9 cellular contexts compared by ENCODE assay signal in genomic region chr1:6578624-6579373, GRCh38. TPM values are rescaled to one million over a fixed set of nuclear protein-coding genes. Genes with fewer than 3 reads are reported as not detected.
DNase-seq lines count a peak whose midpoint lies in the region; ATAC-seq and TF ChIP-seq lines count a peak whose summit lies in the region.
"Had no signal": no experiment of that assay in that cellular context is flagged by ENCODE, and none has a peak within 500 bp of the region (broad histone marks: within the 10 kb centered on the region; RNA-seq: fewer than 3 reads in every experiment).

No MANE protein-coding gene starts in this region.

- H3K36me3 Mint-ChIP-seq in glutamatergic neuron (ENCODE audit: unreplicated experiment) = no peaks in the 10 kb centered on the region

- ATAC-seq in GM21515 (IDR thresholded peaks at IDR 0.05; ENCODE audit: unreplicated experiment) = no peak

- TF ChIP-seq CTCF in VCaP (conservative IDR thresholded peaks at IDR 0.05) (no peak), glutamatergic neuron (IDR thresholded peaks at IDR 0.05; ENCODE audit: partially characterized antibody, unreplicated experiment) (no peak)

- H3K4me3 ChIP-seq in rectal smooth muscle tissue (ENCODE audit: low read length) = peak overlapping the region; percentile 83

- H3K4me1 ChIP-seq in rectal smooth muscle tissue (ENCODE audit: control insufficient read depth, insufficient read depth, low read length) = peaks cover 12% of the 10 kb centered on the region

- no peaks in the 10 kb centered on the region for H3K27me3 ChIP-seq in rectal smooth muscle tissue (ENCODE audit: control insufficient read depth, insufficient read depth, low read length)

- peak overlapping the region; percentile 84 for H3K27ac Mint-ChIP-seq in glutamatergic neuron (ENCODE audit: unreplicated experiment)

- DNase-seq in GF-D8 (lab: John Stamatoyannopoulos, UW) (peak; percentile 27), glutamatergic neuron (no peak), activated gamma-delta T cell treated with Interleukin-2 at 50 U/mL for 16 hours (no peak), DMS 273 (lab: John Stamatoyannopoulos, UW; ENCODE audit: unreplicated experiment) (no peak), putamen (ENCODE audit: low spot score) (no peak)

- peak overlapping the region; percentile 25 for H3K9ac ChIP-seq in rectal smooth muscle tissue (ENCODE audit: low read length)

- no peaks in the 10 kb centered on the region for H3K27me3 Mint-ChIP-seq in glutamatergic neuron (ENCODE audit: unreplicated experiment)

- peak overlapping the region; percentile 84 for H3K27ac ChIP-seq in VCaP
- H3K27ac ChIP-seq in rectal smooth muscle tissue (ENCODE audit: low read depth, low read length) = peak overlapping the region; percentile 94

- H3K4me3 Mint-ChIP-seq in glutamatergic neuron (ENCODE audit: unreplicated experiment) = peak overlapping the region; percentile 92

- H3K9me3 Mint-ChIP-seq in glutamatergic neuron (ENCODE audit: unreplicated experiment) = peaks cover 3% of the 10 kb centered on the region

- no peaks in the 10 kb centered on the region for H3K36me3 ChIP-seq in rectal smooth muscle tissue (ENCODE audit: control insufficient read depth, insufficient read depth, low read length)

- peaks cover 10% of the 10 kb centered on the region for H3K4me1 Mint-ChIP-seq in glutamatergic neuron (ENCODE audit: low read depth, unreplicated experiment)

RNA-seq across cellular contexts. Expression of gene ZBTB48, which starts 1.0 kb away (rescaled TPM):
- total RNA-seq in glutamatergic neuron (ENCODE audit: unreplicated experiment) = 39.0 TPM

RNA-seq across cellular contexts. Expression of gene TAS1R1, which starts 23.7 kb away (rescaled TPM):
- total RNA-seq in glutamatergic neuron (ENCODE audit: unreplicated experiment) = not detected
- total RNA-seq: HT1080 had no signal

RNA-seq across cellular contexts. Expression of gene KLHL21, which starts 23.9 kb away (rescaled TPM):
- total RNA-seq in glutamatergic neuron (ENCODE audit: unreplicated experiment) = 9.2 TPM

RNA-seq across cellular contexts. Expression of gene NOL9, which starts 24.5 kb away (rescaled TPM):
- total RNA-seq in glutamatergic neuron (ENCODE audit: unreplicated experiment) = 34.5 TPM

RNA-seq across cellular contexts. Expression of gene PHF13, which starts 34.7 kb away (rescaled TPM):
- total RNA-seq in glutamatergic neuron (ENCODE audit: unreplicated experiment) = 13.2 TPM
